ENCODE assay signal across 1 cellular context in the genomic region with DNA sequence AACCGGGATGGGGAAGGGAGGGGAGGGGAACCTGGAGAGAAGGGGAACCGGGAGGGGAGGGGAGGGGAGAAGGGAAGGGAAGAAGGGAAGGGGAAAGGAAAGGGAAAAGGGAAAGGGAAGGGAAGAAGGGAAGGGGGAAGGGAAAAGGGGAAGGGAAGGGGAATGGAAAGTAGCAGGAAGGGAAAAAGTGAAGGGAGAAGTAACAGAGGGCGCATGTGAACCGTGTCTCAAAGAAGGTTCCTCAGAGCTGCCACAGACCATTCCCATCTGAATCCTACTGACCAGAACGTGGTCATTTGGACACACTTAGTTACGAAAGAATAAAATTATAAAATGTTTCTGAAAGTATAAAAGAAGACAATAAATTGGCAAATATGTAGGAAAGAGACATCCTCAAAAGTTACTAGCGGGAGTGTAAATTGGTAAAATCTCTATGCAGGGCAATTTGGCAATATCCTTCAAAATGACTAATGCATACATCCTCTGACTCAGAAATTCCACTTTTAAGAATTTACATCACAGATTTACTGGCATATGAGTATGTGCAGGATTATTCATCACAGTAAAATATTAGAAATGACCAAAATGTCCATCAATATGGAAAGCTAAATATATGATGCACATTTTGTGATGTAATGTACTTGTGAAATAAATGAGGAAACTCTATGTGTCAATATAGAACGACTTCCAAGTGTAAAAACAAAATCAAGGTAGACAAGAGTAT.
TF ChIP-seq lines count a peak whose summit lies in the region.

No MANE protein-coding gene starts in this region.

TF ChIP-seq in HepG2, 621 proteins besides CTCF, POLR2A, EP300 and RAD21:
- TF ChIP-seq JUND (CRISPR knock-in tag; IDR thresholded peaks at IDR 0.05) = no peak
- TF ChIP-seq, protein P1, sequence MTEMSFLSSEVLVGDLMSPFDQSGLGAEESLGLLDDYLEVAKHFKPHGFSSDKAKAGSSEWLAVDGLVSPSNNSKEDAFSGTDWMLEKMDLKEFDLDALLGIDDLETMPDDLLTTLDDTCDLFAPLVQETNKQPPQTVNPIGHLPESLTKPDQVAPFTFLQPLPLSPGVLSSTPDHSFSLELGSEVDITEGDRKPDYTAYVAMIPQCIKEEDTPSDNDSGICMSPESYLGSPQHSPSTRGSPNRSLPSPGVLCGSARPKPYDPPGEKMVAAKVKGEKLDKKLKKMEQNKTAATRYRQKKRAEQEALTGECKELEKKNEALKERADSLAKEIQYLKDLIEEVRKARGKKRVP (CRISPR knock-in tag; IDR thresholded peaks at IDR 0.05) = no peak
- no peak for TF ChIP-seq PITX1 (CRISPR knock-in tag; IDR thresholded peaks at IDR 0.05)
- TF ChIP-seq, protein P2, sequence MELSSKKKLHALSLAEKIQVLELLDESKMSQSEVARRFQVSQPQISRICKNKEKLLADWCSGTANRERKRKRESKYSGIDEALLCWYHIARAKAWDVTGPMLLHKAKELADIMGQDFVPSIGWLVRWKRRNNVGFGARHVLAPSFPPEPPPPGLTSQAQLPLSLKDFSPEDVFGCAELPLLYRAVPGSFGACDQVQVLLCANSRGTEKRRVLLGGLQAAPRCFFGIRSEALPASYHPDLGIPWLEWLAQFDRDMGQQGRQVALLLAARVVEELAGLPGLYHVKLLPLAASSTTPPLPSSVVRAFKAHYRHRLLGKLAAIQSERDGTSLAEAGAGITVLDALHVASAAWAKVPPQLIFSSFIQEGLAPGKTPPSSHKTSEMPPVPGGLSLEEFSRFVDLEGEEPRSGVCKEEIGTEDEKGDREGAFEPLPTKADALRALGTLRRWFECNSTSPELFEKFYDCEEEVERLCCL (CRISPR knock-in tag; IDR thresholded peaks at IDR 0.05; ENCODE audit: borderline replicate concordance) = no peak
- no peak for TF ChIP-seq SOX5 (CRISPR knock-in tag; IDR thresholded peaks at IDR 0.05; ENCODE audit: borderline replicate concordance)
- TF ChIP-seq HNRNPK (IDR thresholded peaks at IDR 0.05; ENCODE audit: low read depth, low read length, poor library complexity, severe bottlenecking) = peak; percentile 45
- peak; percentile 87 for TF ChIP-seq PCBP2 (optimal IDR thresholded peaks at IDR 0.05; ENCODE audit: low read depth, low read length, poor library complexity, severe bottlenecking)
- no peak for TF ChIP-seq ESRRA (CRISPR knock-in tag; IDR thresholded peaks at IDR 0.05; ENCODE audit: low read depth)
- no peak for TF ChIP-seq ZSCAN20 (CRISPR knock-in tag; IDR thresholded peaks at IDR 0.05; ENCODE audit: borderline replicate concordance)
- no peak for TF ChIP-seq PRMT3 (CRISPR knock-in tag; IDR thresholded peaks at IDR 0.05; ENCODE audit: borderline replicate concordance, low read depth)
